Comparison of ENCODE assay signal across 13 cellular contexts in genomic region chr16:8957061-8957392, GRCh38. TPM values are rescaled to one million over a fixed set of nuclear protein-coding genes. Genes with fewer than 3 reads are reported as not detected.
DNase-seq lines count a peak whose midpoint lies in the region; ATAC-seq lines count a peak whose summit lies in the region.
"Had no signal": no experiment of that assay in that cellular context is flagged by ENCODE, and none has a peak within 500 bp of the region (broad histone marks: within the 10 kb centered on the region; RNA-seq: fewer than 3 reads in every experiment).

No MANE protein-coding gene starts in this region.

- CTCF ChIA-PET in CD4-positive, alpha-beta memory T cell (lab: Charles Lee; ENCODE audit: partially characterized antibody): interaction anchor here (1.1 to 1.5 kb wide), 2 partner anchors 9 to 21 kb away, joined by 3 to 4 read pairs; no protein-coding TSS in a partner anchor
- CTCF ChIA-PET in naive thymus-derived CD4-positive, alpha-beta T cell (lab: Charles Lee): interaction anchor here (0.7 kb wide), 1 partner anchor 17 kb away, joined by 4 read pairs; no protein-coding TSS in a partner anchor

- peaks cover 95% of the 10 kb centered on the region for H3K4me1 ChIP-seq in CD4-positive, alpha-beta memory T cell (ENCODE audit: insufficient read depth, low read length)
- peaks cover 79 to 86% of the 10 kb centered on the region in 2 donors for H3K4me1 ChIP-seq in naive thymus-derived CD4-positive, alpha-beta T cell (ENCODE audit: control insufficient read depth in 2 of 2, insufficient read depth in 2 of 2, low read length in 2 of 2)

- H3K27me3 Mint-ChIP-seq in CD4-positive, alpha-beta memory T cell: no peaks in the 10 kb centered on the region
- no peaks in the 10 kb centered on the region for H3K27me3 Mint-ChIP-seq in naive thymus-derived CD4-positive, alpha-beta T cell

- peaks cover 0 to 1% (median 0%) of the 10 kb centered on the region in 8 donors for H3K9me3 Mint-ChIP-seq in CD4-positive, alpha-beta memory T cell
- peaks cover 0 to 2% (median 0%) of the 10 kb centered on the region in 11 donors for H3K9me3 Mint-ChIP-seq in naive thymus-derived CD4-positive, alpha-beta T cell

- H3K27ac ChIP-seq in CD4-positive, alpha-beta memory T cell (ENCODE audit: low read depth, low read length): no peak overlapping the region
- no peak overlapping the region for H3K27ac ChIP-seq in naive thymus-derived CD4-positive, alpha-beta T cell (ENCODE audit: low read depth, low read length)
- H3K27ac ChIP-seq: uterus had no signal

- H3K4me1 Mint-ChIP-seq in CD4-positive, alpha-beta memory T cell: peaks cover 68 to 94% (median 82%) of the 10 kb centered on the region in 4 donors
- H3K4me1 Mint-ChIP-seq in naive thymus-derived CD4-positive, alpha-beta T cell: peaks cover 72 to 94% (median 86%) of the 10 kb centered on the region in 7 donors

- H3K27ac Mint-ChIP-seq in CD4-positive, alpha-beta memory T cell: peak overlapping the region in 6 of 7 donors; percentile 24 to 96 (median 39)
- H3K27ac Mint-ChIP-seq in naive thymus-derived CD4-positive, alpha-beta T cell: peak overlapping the region in 3 of 9 donors; percentile 17 to 25 (median 24)

- intact Hi-C loops in CD4-positive, alpha-beta memory T cell (cut with micrococcal nuclease): no loop called here
- intact Hi-C loops in naive thymus-derived CD4-positive, alpha-beta T cell (cut with micrococcal nuclease): no loop called here

- H3K36me3 ChIP-seq in CD4-positive, alpha-beta memory T cell (ENCODE audit: insufficient read depth, low read length): no peaks in the 10 kb centered on the region
- no peaks in the 10 kb centered on the region for H3K36me3 ChIP-seq in naive thymus-derived CD4-positive, alpha-beta T cell (ENCODE audit: control insufficient read depth in 2 of 3, insufficient read depth in 3 of 3, low read length in 3 of 3)
- H3K36me3 ChIP-seq: uterus had no signal

- DNase-seq in AML-193 (lab: John Stamatoyannopoulos, UW): peak; percentile 11 to 32
- no peak for DNase-seq in CD4-positive, alpha-beta memory T cell
- peak; percentile 33 for DNase-seq in SKM-1 (lab: John Stamatoyannopoulos, UW; ENCODE audit: unreplicated experiment)
- no peak for DNase-seq in naive thymus-derived CD4-positive, alpha-beta T cell
- no peak for DNase-seq in NCI-H1417 treated with DMSO at 0.1 percent for 48 hours (lab: John Stamatoyannopoulos, UW)
- no peak for DNase-seq in UCSD-AML1 (lab: John Stamatoyannopoulos, UW; ENCODE audit: unreplicated experiment)
- DNase-seq in activated CD4-positive, CD25-positive, alpha-beta regulatory T cell (lab: John Stamatoyannopoulos, UW): no peak
- DNase-seq: kidney; stimulated activated CD4-positive, alpha-beta T cell treated with anti-CD3 and anti-CD28 coated beads, Interleukin-2, amount 100 ng/mL, for 24 hours; stimulated activated CD8-positive, alpha-beta memory T cell treated with anti-CD3 and anti-CD28 coated beads, Interleukin-4, amount 100 ng/mL, for 48 hours had no signal

- POLR2A ChIA-PET in CD4-positive, alpha-beta memory T cell (lab: Charles Lee; ENCODE audit: partially characterized antibody): interaction anchor here (1.2 kb wide), 1 partner anchor 11 kb away, joined by 3 read pairs; no protein-coding TSS in a partner anchor
- POLR2A ChIA-PET in naive thymus-derived CD4-positive, alpha-beta T cell (lab: Charles Lee): interaction anchor here (1.2 kb wide), 1 partner anchor 12 kb away, joined by 3 read pairs; no protein-coding TSS in a partner anchor

- ATAC-seq in naive thymus-derived CD4-positive, alpha-beta T cell: no peak
- ATAC-seq in HG02623 (IDR thresholded peaks at IDR 0.05; ENCODE audit: unreplicated experiment): no peak

- no peak overlapping the region for H3K4me3 ChIP-seq in CD4-positive, alpha-beta memory T cell (ENCODE audit: low read length in 2 of 2)
- no peak overlapping the region for H3K4me3 ChIP-seq in naive thymus-derived CD4-positive, alpha-beta T cell (ENCODE audit: low read length)
- H3K4me3 ChIP-seq: mucosa of descending colon, uterus had no signal

- no peaks in the 10 kb centered on the region for H3K27me3 ChIP-seq in CD4-positive, alpha-beta memory T cell (ENCODE audit: insufficient read depth, low read length)
- no peaks in the 10 kb centered on the region for H3K27me3 ChIP-seq in naive thymus-derived CD4-positive, alpha-beta T cell (ENCODE audit: control insufficient read depth in 2 of 2, insufficient read depth in 2 of 2, low read length in 2 of 2)
- H3K27me3 ChIP-seq: uterus had no signal

- no peaks in the 10 kb centered on the region for H3K9me3 ChIP-seq in CD4-positive, alpha-beta memory T cell (ENCODE audit: control insufficient read depth in 1 of 2, low read length in 2 of 2)
- no peaks in the 10 kb centered on the region for H3K9me3 ChIP-seq in naive thymus-derived CD4-positive, alpha-beta T cell (ENCODE audit: control insufficient read depth in 2 of 3, low read length in 3 of 3)
- H3K9me3 ChIP-seq: mucosa of descending colon, uterus had no signal

- peak overlapping the region in 7 of 8 donors; percentile 36 to 98 (median 83) for H3K4me3 Mint-ChIP-seq in CD4-positive, alpha-beta memory T cell
- peak overlapping the region in 9 of 10 donors; percentile 34 to 98 (median 60) for H3K4me3 Mint-ChIP-seq in naive thymus-derived CD4-positive, alpha-beta T cell

- H3K36me3 Mint-ChIP-seq in CD4-positive, alpha-beta memory T cell: peaks cover 0 to 5% of the 10 kb centered on the region in 2 donors
- H3K36me3 Mint-ChIP-seq in naive thymus-derived CD4-positive, alpha-beta T cell: peaks cover 0 to 6% (median 0%) of the 10 kb centered on the region in 5 donors

RNA-seq across cellular contexts. Expression of gene USP7, which starts 6.7 kb away (rescaled TPM):
- total RNA-seq in CD4-positive, alpha-beta memory T cell: 100 to 1,000 TPM; 194 to 206 TPM
- 10 to 100 TPM in 1 of 2 donors, 1 to 10 TPM in 1; 4.8 to 17.8 TPM for polyA plus RNA-seq in CD4-positive, alpha-beta memory T cell
- total RNA-seq in naive thymus-derived CD4-positive, alpha-beta T cell: 100 to 1,000 TPM; 175 to 261 (median 178) TPM
- 1 to 10 TPM; 8.9 to 9.0 TPM for polyA plus RNA-seq in naive thymus-derived CD4-positive, alpha-beta T cell

Comparison
In these comparisons a context has a peak if more than half of its experiments do, and no peak if none do; other contexts are left out.
1. DNase-seq: peak in AML-193 (2 of 2) and SKM-1 (single experiment); none in CD4-positive, alpha-beta memory T cell (0 of 5), naive thymus-derived CD4-positive, alpha-beta T cell (0 of 9), NCI-H1417 treated with DMSO at 0.1 percent for 48 hours (single experiment), UCSD-AML1 (single experiment) and activated CD4-positive, CD25-positive, alpha-beta regulatory T cell (0 of 4).